1 cellular context compared by ENCODE assay signal in genomic region chr1:229037806-229038405, GRCh38.
TF ChIP-seq lines count a peak whose summit lies in the region.

No MANE protein-coding gene starts in this region.

TF ChIP-seq in IMR-90, 13 proteins besides CTCF, POLR2A, EP300 and RAD21:
- TF ChIP-seq CEBPB (IDR thresholded peaks at IDR 0.05; ENCODE audit: low read depth, low read length) = no peak
- no peak for TF ChIP-seq FOS (IDR thresholded peaks at IDR 0.05; ENCODE audit: low read depth, low read length)
- TF ChIP-seq NFE2L2 (IDR thresholded peaks at IDR 0.05; ENCODE audit: low read depth, low read length) = no peak
- TF ChIP-seq RFX5 (IDR thresholded peaks at IDR 0.05; ENCODE audit: low read depth, low read length) = no peak
- TF ChIP-seq ELK1 (IDR thresholded peaks at IDR 0.05; ENCODE audit: borderline replicate concordance, low read depth, low read length) = no peak
- no peak for TF ChIP-seq USF2 (IDR thresholded peaks at IDR 0.05; ENCODE audit: low read depth, low read length)
- TF ChIP-seq MAZ (IDR thresholded peaks at IDR 0.05; ENCODE audit: borderline replicate concordance, low read depth, low read length) = no peak
- TF ChIP-seq MAFK (IDR thresholded peaks at IDR 0.05; ENCODE audit: low read depth, low read length) = no peak
- TF ChIP-seq CHD1 (IDR thresholded peaks at IDR 0.05; ENCODE audit: low read depth, low read length) = no peak
- no peak for TF ChIP-seq RCOR1 (IDR thresholded peaks at IDR 0.05; ENCODE audit: insufficient replicate concordance, low read length)
- TF ChIP-seq SMC3 (IDR thresholded peaks at IDR 0.05; ENCODE audit: low read depth, low read length) = no peak
- no peak for TF ChIP-seq MXI1 (IDR thresholded peaks at IDR 0.05; ENCODE audit: borderline replicate concordance, low read depth, low read length)
